Comparison of ENCODE assay signal across 16 cellular contexts in the genomic region with DNA sequence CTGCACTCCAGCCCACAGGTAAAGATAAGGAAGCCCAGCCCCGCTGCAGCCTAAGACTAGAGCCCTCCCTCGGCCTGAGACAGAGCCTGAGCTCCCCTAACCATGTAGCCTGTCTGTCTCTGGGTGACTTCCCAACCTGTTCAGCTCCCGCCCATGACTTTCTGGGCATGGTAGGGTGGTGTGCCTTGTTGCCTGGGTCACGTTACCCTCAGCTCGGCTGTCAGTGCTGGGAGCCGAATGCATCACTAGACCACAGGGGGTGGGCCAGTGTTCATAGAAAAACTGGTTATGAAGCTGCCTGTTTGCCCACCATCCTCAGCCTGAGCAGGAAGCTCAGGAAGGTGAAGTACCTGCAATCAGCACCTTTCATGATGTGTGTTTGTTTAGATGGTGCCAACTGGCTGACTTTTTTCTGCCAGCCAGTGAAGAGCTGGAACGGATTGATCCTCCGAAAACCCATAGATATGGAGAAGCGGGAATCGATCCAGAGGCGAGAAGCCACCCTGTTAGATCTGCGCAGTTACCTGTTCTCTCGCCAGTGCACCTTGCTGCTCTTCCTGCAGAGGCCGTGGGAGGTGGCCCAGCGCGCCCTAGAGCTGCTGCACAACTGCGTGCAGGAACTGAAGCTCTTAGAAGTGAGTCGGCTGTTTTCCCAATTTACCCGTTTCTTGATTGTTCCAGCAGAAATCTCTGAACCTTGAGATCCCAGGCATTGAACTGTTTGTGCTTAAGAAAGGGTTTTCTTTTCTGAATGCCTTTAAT. TPM values are rescaled to one million over a fixed set of nuclear protein-coding genes. Genes with fewer than 3 reads are reported as not detected.
DNase-seq lines count a peak whose midpoint lies in the region; ATAC-seq, FAIRE-seq and TF ChIP-seq lines count a peak whose summit lies in the region.
"Had no signal": no experiment of that assay in that cellular context is flagged by ENCODE, and none has a peak within 500 bp of the region (broad histone marks: within the 10 kb centered on the region; RNA-seq: fewer than 3 reads in every experiment).

No MANE protein-coding gene starts in this region.

- no peak for TF ChIP-seq EP300 in K562 (IDR thresholded peaks at IDR 0.05; ENCODE audit: low read length)

- H3K9me3 ChIP-seq in K562 (replicated peaks; ENCODE audit: control insufficient read depth, insufficient read depth, low read depth, low read length): no peaks in the 10 kb centered on the region
- H3K9me3 ChIP-seq in osteoblast (ENCODE audit: low read depth, low read length): no peaks in the 10 kb centered on the region
- H3K9me3 ChIP-seq in left ventricle myocardium inferior (replicated peaks): no peaks in the 10 kb centered on the region
- H3K9me3 ChIP-seq in pancreas: no peaks in the 10 kb centered on the region
- H3K9me3 ChIP-seq: A549, left lung, upper lobe of right lung had no signal

- DNase-seq in activated CD4-positive, alpha-beta T cell treated with anti-CD3 and anti-CD28 coated beads for 36 hours: no peak
- no peak for DNase-seq in activated CD4-positive, alpha-beta T cell treated with anti-CD3 and anti-CD28 coated beads for 4 hours
- peak; percentile 21 for DNase-seq in NCI-H69 (lab: John Stamatoyannopoulos, UW)
- peak in 1 of 4 experiments; percentile 30 for DNase-seq in K562 (ENCODE audit: extremely low read depth in 1 of 4, low spot score in 3 of 4)
- DNase-seq in osteoblast (ENCODE audit: insufficient read length, low spot score, missing footprints): peak; percentile 36
- no peak for DNase-seq in left ventricle myocardium inferior
- no peak for DNase-seq in effector CD4-positive, alpha-beta T cell
- no peak for DNase-seq in pancreas
- DNase-seq: left lung, NCI-H146, SHP77, small intestine, upper lobe of right lung had no signal

- intact Hi-C loops in activated CD4-positive, alpha-beta T cell treated with anti-CD3 and anti-CD28 coated beads for 36 hours (cut with DNase I, micrococcal nuclease): no loop called here
- intact Hi-C loops in K562 (cut with micrococcal nuclease): no loop called here
- intact Hi-C loops in left ventricle myocardium inferior (cut with micrococcal nuclease): no loop called here
- intact Hi-C loops in pancreas (cut with DNase I): no loop called here

- H3K4me3 Mint-ChIP-seq in activated CD4-positive, alpha-beta T cell treated with anti-CD3 and anti-CD28 coated beads for 36 hours: no peak overlapping the region

- BruUV-seq in K562 (replicated peaks; lab: Mats Ljungman, UMichigan): no TSS peak

- no peak for TF ChIP-seq RAD21 in K562 (CRISPR knock-in tag; conservative IDR thresholded peaks at IDR 0.05 in 1 of 2, IDR thresholded peaks at IDR 0.05 in 1 of 2)

- in situ Hi-C loops in K562 (cut with MboI): no loop called here

- FAIRE-seq in K562 (lab: Jason Lieb, UNC): no peak
- FAIRE-seq in pancreas (lab: Jason Lieb, UNC): no peak
- FAIRE-seq: A549, endometrium, small intestine had no signal

- H3K4me3 ChIP-seq in K562 (no peak overlapping the region), osteoblast (ENCODE audit: insufficient read depth, low read length) (no peak overlapping the region), left ventricle myocardium inferior (no peak overlapping the region), pancreas (no peak overlapping the region)
- H3K4me3 ChIP-seq: A549, left lung, upper lobe of right lung had no signal

- H3K36me3 Mint-ChIP-seq in activated CD4-positive, alpha-beta T cell treated with anti-CD3 and anti-CD28 coated beads for 36 hours (ENCODE audit: low read depth): peaks cover 55% of the 10 kb centered on the region

- H3K4me2 ChIP-seq in K562 (ENCODE audit: insufficient read depth, low read length) (no peak overlapping the region), osteoblast (ENCODE audit: insufficient read depth, low read length) (no peak overlapping the region)
- H3K4me2 ChIP-seq: A549 had no signal

- CTCF ChIA-PET in activated CD4-positive, alpha-beta T cell treated with anti-CD3 and anti-CD28 coated beads for 36 hours (lab: Charles Lee): interaction anchor here (1.1 to 1.3 kb wide), 3 partner anchors 12 to 29 kb away, joined by 3 to 6 read pairs (median 3); no protein-coding TSS in a partner anchor
- CTCF ChIA-PET in K562 (lab: Yijun Ruan, JAX; ENCODE audit: low intra/inter-chr PET ratio): no interaction called here

- H3K79me2 ChIP-seq in K562 (ENCODE audit: control insufficient read depth, insufficient read depth, low read length): no peaks in the 10 kb centered on the region
- H3K79me2 ChIP-seq in osteoblast (ENCODE audit: insufficient read depth, low read length): peaks cover 47% of the 10 kb centered on the region

- peak overlapping the region; percentile 95 for H3K27ac Mint-ChIP-seq in activated CD4-positive, alpha-beta T cell treated with anti-CD3 and anti-CD28 coated beads for 36 hours

- H3K27me3 ChIP-seq in K562 (ENCODE audit: control insufficient read depth in 2 of 2, insufficient read depth in 2 of 2, low read length in 2 of 2) (no peaks in the 10 kb centered on the region), osteoblast (ENCODE audit: insufficient read depth, low read length) (no peaks in the 10 kb centered on the region), left ventricle myocardium inferior (ENCODE audit: low read depth) (no peaks in the 10 kb centered on the region), pancreas (no peaks in the 10 kb centered on the region)
- H3K27me3 ChIP-seq: left lung, upper lobe of right lung had no signal

- H3K4me1 Mint-ChIP-seq in activated CD4-positive, alpha-beta T cell treated with anti-CD3 and anti-CD28 coated beads for 36 hours: peaks cover 45% of the 10 kb centered on the region

- H3K4me1 ChIP-seq in K562 (replicated peaks in 1 of 2; ENCODE audit: control insufficient read depth in 2 of 2, insufficient read depth in 2 of 2, low read length in 2 of 2) (peaks cover 3 to 10% of the 10 kb centered on the region in 2 experiments; a peak in 4 of 5 replicates), osteoblast (ENCODE audit: insufficient read depth, low read length) (no peaks in the 10 kb centered on the region), left ventricle myocardium inferior (peaks cover 3% of the 10 kb centered on the region), pancreas (no peaks in the 10 kb centered on the region)
- H3K4me1 ChIP-seq: A549, upper lobe of right lung had no signal

- WGBS in K562 (ENCODE audit: insufficient coverage, low coverage, missing lambda C conversion rate): 85% methylated on average over 19 of the region's 19 CpGs
- WGBS in pancreas, 2 donors: 92 to 94% methylated on average over 19 of the region's 19 CpGs

- H3K27ac ChIP-seq in K562 (ENCODE audit: extremely low read depth, low read depth, low read length) (no peak overlapping the region), osteoblast (ENCODE audit: low read depth, low read length) (no peak overlapping the region), left ventricle myocardium inferior (replicated peaks) (no peak overlapping the region), pancreas (no peak overlapping the region)
- H3K27ac ChIP-seq: A549, left lung, upper lobe of right lung had no signal

- no peak overlapping the region for H2AFZ ChIP-seq in K562 (ENCODE audit: low read depth, low read length)
- no peak overlapping the region for H2AFZ ChIP-seq in osteoblast (ENCODE audit: low read length)

- no peaks in the 10 kb centered on the region for H3K9me3 Mint-ChIP-seq in activated CD4-positive, alpha-beta T cell treated with anti-CD3 and anti-CD28 coated beads for 36 hours (ENCODE audit: low read depth)

- TF ChIP-seq CTCF in K562 (IDR thresholded peaks at IDR 0.05 in 2 of 3, conservative IDR thresholded peaks at IDR 0.05 in 1 of 3; ENCODE audit: insufficient read depth in 2 of 3, low read depth in 1 of 3, low read length in 3 of 3): no peak
- no peak for TF ChIP-seq CTCF in osteoblast (IDR thresholded peaks at IDR 0.05; ENCODE audit: extremely low read depth, low read depth, low read length)
- no peak for TF ChIP-seq CTCF in left ventricle myocardium inferior (IDR thresholded peaks at IDR 0.05; ENCODE audit: borderline replicate concordance)
- TF ChIP-seq CTCF in pancreas (IDR thresholded peaks at IDR 0.05): no peak

- no peak for TF ChIP-seq POLR2A in K562 (conservative IDR thresholded peaks at IDR 0.05)

- H3K9ac ChIP-seq in K562 (ENCODE audit: insufficient read depth in 1 of 2, low read depth in 2 of 2, low read length in 2 of 2): peak overlapping the region in 1 of 2 experiments; percentile 2; a peak in 1 of 4 replicates

- POLR2A ChIA-PET in activated CD4-positive, alpha-beta T cell treated with anti-CD3 and anti-CD28 coated beads for 36 hours (lab: Charles Lee): interaction anchor here (0.6 kb wide), 1 partner anchor 12 kb away, joined by 3 read pairs; no protein-coding TSS in a partner anchor
- POLR2A ChIA-PET in K562 (lab: Yijun Ruan, JAX): interaction anchor here (0.6 to 2.7 kb wide), 6 partner anchors 9 to 71 kb away, joined by 3 to 9 read pairs (median 3); no protein-coding TSS in a partner anchor

- H3K27me3 Mint-ChIP-seq in activated CD4-positive, alpha-beta T cell treated with anti-CD3 and anti-CD28 coated beads for 36 hours: no peaks in the 10 kb centered on the region

- H3K36me3 ChIP-seq in K562 (ENCODE audit: control insufficient read depth, insufficient read depth, low read length): peaks cover 84% of the 10 kb centered on the region
- peaks cover 53% of the 10 kb centered on the region for H3K36me3 ChIP-seq in osteoblast (ENCODE audit: insufficient read depth, low read length)
- H3K36me3 ChIP-seq in left ventricle myocardium inferior: peaks cover 64% of the 10 kb centered on the region
- peaks cover 0 to 14% (median 5%) of the 10 kb centered on the region in 3 donors for H3K36me3 ChIP-seq in pancreas

- H3K9me1 ChIP-seq in K562 (ENCODE audit: control insufficient read depth, insufficient read depth, low read length): no peaks in the 10 kb centered on the region

- H4K20me1 ChIP-seq in K562 (replicated peaks; ENCODE audit: control insufficient read depth, insufficient read depth, low read length) (no peaks in the 10 kb centered on the region), osteoblast (ENCODE audit: insufficient read depth, low read length) (peaks cover 7% of the 10 kb centered on the region)

- ATAC-seq in activated CD4-positive, alpha-beta T cell treated with anti-CD3 and anti-CD28 coated beads for 36 hours: no peak
- ATAC-seq in K562 (peak; percentile 69), pancreas (no peak)
- ATAC-seq: HCT116 had no signal

RNA-seq across cellular contexts. Expression of a gene that starts 43.9 kb away (rescaled TPM):
- 10 to 100 TPM; 28.9 to 54.1 TPM for total RNA-seq in activated CD4-positive, alpha-beta T cell treated with anti-CD3 and anti-CD28 coated beads for 36 hours
- 95.1 and 192 TPM in 2 replicates for total RNA-seq in K562 (2011; cell fraction: chromatin; rRNA removed; ENCODE audit: low replicate concordance)
- total RNA-seq in K562 (2011; cell fraction: nucleolus; rRNA removed): 89.4 and 101 TPM in 2 replicates
- total RNA-seq in K562 (2011; cell fraction: nucleoplasm; rRNA removed): 53.8 and 68.3 TPM in 2 replicates
- total RNA-seq in K562 (2014; rRNA removed): 47.0 and 58.9 TPM in 2 replicates
- 23.1 and 24.6 TPM in 2 replicates for total RNA-seq in K562 (2014; rRNA removed; fragmentation: Illumina TruSeq; extraction: Trizol)
- total RNA-seq in K562 (2015; rRNA removed; fragmentation: Illumina TruSeq; extraction: Trizol): 33.1 and 36.6 TPM in 2 replicates
- total RNA-seq in K562 (2021): 46.5 and 57.6 TPM in 2 replicates
- 27.7 and 28.7 TPM in 2 replicates for polyA plus RNA-seq in K562 (2011; rRNA removed)
- 30.3 and 42.8 TPM in 2 replicates for polyA plus RNA-seq in K562 (2011; cell fraction: cytosol; rRNA removed)
- 69.1 and 77.4 TPM in 2 replicates for polyA plus RNA-seq in K562 (2011; cell fraction: nucleus; rRNA removed)
- polyA plus RNA-seq in K562 (2012): 19.4 and 34.4 TPM in 2 replicates
- polyA plus RNA-seq in K562 (2014; fragmentation: Illumina TruSeq; extraction: Trizol): 31.1 and 35.2 TPM in 2 replicates
- 1 to 10 TPM in 1 of 2 experiments, under 1 TPM in 1; 0.72 to 1.9 TPM for polyA plus RNA-seq in K562 (2014; fragmentation: Nextera tagmentation; extraction: Ambion mirVana)
- 35.3 and 40.6 TPM in 2 replicates for polyA plus RNA-seq in K562 (2014; rRNA removed)
- polyA minus RNA-seq in K562 (2011; rRNA and poly(A)+ RNA removed): 28.2 and 34.5 TPM in 2 replicates
- 22.5 and 27.6 TPM in 2 replicates for polyA minus RNA-seq in K562 (2011; cell fraction: cytosol; rRNA and poly(A)+ RNA removed)
- 32.7 and 47.2 TPM in 2 replicates for polyA minus RNA-seq in K562 (2011; cell fraction: nucleus; rRNA and poly(A)+ RNA removed)
- total RNA-seq in osteoblast: 2.2 and 2.7 TPM in 2 replicates
- total RNA-seq in left ventricle myocardium inferior: 7.4 TPM
- 1 to 10 TPM in 5 of 6 donors, under 1 TPM in 1; 0.87 to 5.8 (median 2.2) TPM for total RNA-seq in pancreas
- polyA plus RNA-seq in pancreas: 10 to 100 TPM in 1 of 2 donors, 1 to 10 TPM in 1; 5.6 to 10.5 TPM

RNA-seq across cellular contexts. Expression of a gene that starts 51.2 kb away (rescaled TPM):
- total RNA-seq in activated CD4-positive, alpha-beta T cell treated with anti-CD3 and anti-CD28 coated beads for 36 hours: 10 to 100 TPM; 40.2 to 58.7 TPM
- 206 and 248 TPM in 2 replicates for total RNA-seq in K562 (2011; cell fraction: chromatin; rRNA removed; ENCODE audit: low replicate concordance)
- total RNA-seq in K562 (2011; cell fraction: nucleolus; rRNA removed): 84.7 and 101 TPM in 2 replicates
- total RNA-seq in K562 (2011; cell fraction: nucleoplasm; rRNA removed): 136 and 156 TPM in 2 replicates
- total RNA-seq in K562 (2014; rRNA removed): 18.6 and 26.0 TPM in 2 replicates
- 31.0 and 32.8 TPM in 2 replicates for total RNA-seq in K562 (2014; rRNA removed; fragmentation: Illumina TruSeq; extraction: Trizol)
- total RNA-seq in K562 (2015; rRNA removed; fragmentation: Illumina TruSeq; extraction: Trizol): 27.3 and 30.0 TPM in 2 replicates
- 33.8 and 40.5 TPM in 2 replicates for total RNA-seq in K562 (2021)
- 24.3 and 25.4 TPM in 2 replicates for polyA plus RNA-seq in K562 (2011; rRNA removed)
- polyA plus RNA-seq in K562 (2011; cell fraction: cytosol; rRNA removed): 15.0 and 18.0 TPM in 2 replicates
- polyA plus RNA-seq in K562 (2011; cell fraction: nucleus; rRNA removed): 90.3 and 102 TPM in 2 replicates
- 22.2 and 26.6 TPM in 2 replicates for polyA plus RNA-seq in K562 (2012)
- polyA plus RNA-seq in K562 (2014; fragmentation: Illumina TruSeq; extraction: Trizol): 27.5 and 28.9 TPM in 2 replicates
- polyA plus RNA-seq in K562 (2014; fragmentation: Nextera tagmentation; extraction: Ambion mirVana): 1 to 10 TPM; 1.1 to 1.3 TPM
- 20.4 and 21.5 TPM in 2 replicates for polyA plus RNA-seq in K562 (2014; rRNA removed)
- polyA minus RNA-seq in K562 (2011; rRNA and poly(A)+ RNA removed): 31.9 and 33.4 TPM in 2 replicates
- 13.8 and 16.4 TPM in 2 replicates for polyA minus RNA-seq in K562 (2011; cell fraction: cytosol; rRNA and poly(A)+ RNA removed)
- 27.6 and 38.5 TPM in 2 replicates for polyA minus RNA-seq in K562 (2011; cell fraction: nucleus; rRNA and poly(A)+ RNA removed)
- 33.0 and 36.2 TPM in 2 replicates for total RNA-seq in osteoblast
- 21.4 TPM for total RNA-seq in left ventricle myocardium inferior
- 10 to 100 TPM in 5 of 6 donors, 1 to 10 TPM in 1; 8.9 to 19.1 (median 12.3) TPM for total RNA-seq in pancreas
- 1 to 10 TPM; 7.2 to 7.8 TPM for polyA plus RNA-seq in pancreas

Comparison
In these comparisons a context has a peak if more than half of its experiments do, and no peak if none do; other contexts are left out.
1. DNase-seq: peak in NCI-H69 (single experiment) and osteoblast (single experiment); none in activated CD4-positive, alpha-beta T cell treated with anti-CD3 and anti-CD28 coated beads for 36 hours (single experiment), activated CD4-positive, alpha-beta T cell treated with anti-CD3 and anti-CD28 coated beads for 4 hours (0 of 2), left ventricle myocardium inferior (single experiment), effector CD4-positive, alpha-beta T cell (single experiment) and pancreas (0 of 6).